In the genomic region with DNA sequence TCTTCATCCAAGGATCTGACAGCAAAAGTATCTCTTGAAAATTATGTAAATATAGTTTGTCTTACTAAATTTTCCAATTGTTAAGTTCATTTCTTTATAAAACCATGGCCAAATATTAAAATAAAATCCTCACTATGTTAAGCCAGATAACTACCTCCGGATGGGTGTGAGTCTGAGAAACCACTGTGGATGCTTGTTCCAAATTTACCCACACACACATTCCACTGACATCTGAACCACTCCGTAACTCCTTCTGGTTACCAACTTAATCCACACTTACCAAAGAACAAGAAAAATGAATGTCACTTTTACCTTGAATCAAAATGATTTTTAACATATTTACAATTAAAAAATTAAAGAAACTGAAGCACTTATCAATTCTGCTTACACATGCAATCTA, we compare ENCODE assay signal across 17 cellular contexts. TPM values are rescaled to one million over a fixed set of nuclear protein-coding genes. Genes with fewer than 3 reads are reported as not detected.
DNase-seq lines count a peak whose midpoint lies in the region; ATAC-seq and TF ChIP-seq lines count a peak whose summit lies in the region.
"Had no signal": no experiment of that assay in that cellular context is flagged by ENCODE, and none has a peak within 500 bp of the region (broad histone marks: within the 10 kb centered on the region; RNA-seq: fewer than 3 reads in every experiment).

No MANE protein-coding gene starts in this region.

- no peaks in the 10 kb centered on the region for H3K36me3 ChIP-seq in PC-3 (ENCODE audit: low read depth, low read length)

- ATAC-seq in PC-3 (no peak), GM18519 (IDR thresholded peaks at IDR 0.05; ENCODE audit: low FRiP score, unreplicated experiment) (no peak)
- ATAC-seq: stimulated activated naive CD8-positive, alpha-beta T cell treated with anti-CD3 and anti-CD28 coated beads, Interleukin-15, amount 100 ng/mL, for 72 hours had no signal

- no peak overlapping the region for H3K4me3 ChIP-seq in AG10803 (ENCODE audit: low read length)
- no peak overlapping the region for H3K4me3 ChIP-seq in PC-3 (ENCODE audit: low read length)
- peak overlapping the region; percentile 2 for H3K4me3 ChIP-seq in coronary artery
- H3K4me3 ChIP-seq in lower leg skin (ENCODE audit: low read depth, poor library complexity, severe bottlenecking) = no peak overlapping the region

- H3K36me3 Mint-ChIP-seq in nephron (ENCODE audit: low read depth) = no peaks in the 10 kb centered on the region
- no peaks in the 10 kb centered on the region for H3K36me3 Mint-ChIP-seq in Calu3 (ENCODE audit: insufficient read depth, unreplicated experiment)
- H3K36me3 Mint-ChIP-seq: activated CD4-positive, alpha-beta memory T cell treated with anti-CD3 and anti-CD28 coated beads for 36 hours had no signal

- intact Hi-C loops in PC-3 (cut with micrococcal nuclease) (no loop called here), Calu3 (cut with micrococcal nuclease; ENCODE audit: unreplicated experiment) (no loop called here), lower leg skin (cut with DNase I; ENCODE audit: low total_unique reads) (no loop called here)

- TF ChIP-seq CTCF in AG10803 (conservative IDR thresholded peaks at IDR 0.05; ENCODE audit: low read length) = no peak
- no peak for TF ChIP-seq CTCF in PC-3 (conservative IDR thresholded peaks at IDR 0.05; ENCODE audit: low read depth, low read length)
- TF ChIP-seq CTCF in coronary artery (IDR thresholded peaks at IDR 0.05) = no peak
- TF ChIP-seq CTCF in nephron (IDR thresholded peaks at IDR 0.05; ENCODE audit: unreplicated experiment in 3 of 3) = no peak
- TF ChIP-seq CTCF in Calu3 (IDR thresholded peaks at IDR 0.05; ENCODE audit: unreplicated experiment) = no peak
- no peak for TF ChIP-seq CTCF in lower leg skin (IDR thresholded peaks at IDR 0.05)

- H3K27me3 Mint-ChIP-seq in nephron (ENCODE audit: low read depth) (no peaks in the 10 kb centered on the region), Calu3 (ENCODE audit: unreplicated experiment) (no peaks in the 10 kb centered on the region)

- H3K4me1 Mint-ChIP-seq in nephron = peaks cover 83% of the 10 kb centered on the region
- H3K4me1 Mint-ChIP-seq in Calu3 (ENCODE audit: low read depth, unreplicated experiment) = peaks cover 29% of the 10 kb centered on the region

- no peaks in the 10 kb centered on the region for H3K9me3 ChIP-seq in PC-3 (ENCODE audit: low read length)

- no peak overlapping the region for H2AFZ ChIP-seq in PC-3 (ENCODE audit: low read length)

- WGBS in lower leg skin, 2 donors = 43 to 58% methylated on average over 2 of the region's 2 CpGs

- H3K4me3 Mint-ChIP-seq in nephron (peak overlapping the region in 1 of 3 experiments; percentile 49), Calu3 (ENCODE audit: low read depth, unreplicated experiment) (no peak overlapping the region)
- H3K4me3 Mint-ChIP-seq: activated CD4-positive, alpha-beta memory T cell treated with anti-CD3 and anti-CD28 coated beads for 36 hours; B cell; stimulated activated naive CD8-positive, alpha-beta T cell treated with anti-CD3 and anti-CD28 coated beads, Interleukin-15, amount 100 ng/mL, for 72 hours had no signal

- BruUV-seq in PC-3 (replicated peaks; lab: Mats Ljungman, UMichigan) (no TSS peak), Calu3 (replicated peaks; lab: Mats Ljungman, UMichigan) (no TSS peak)

- CTCF ChIA-PET in PC-3 (lab: Charles Lee) (no interaction called here), Calu3 (lab: Charles Lee) (interaction anchor here (1.1 kb wide), 1 partner anchor 55 kb away, joined by 3 read pairs; no protein-coding TSS in a partner anchor)

- H3K27me3 ChIP-seq in PC-3 (ENCODE audit: low read length) = no peaks in the 10 kb centered on the region

- H3K9me3 Mint-ChIP-seq in nephron = no peaks in the 10 kb centered on the region
- H3K9me3 Mint-ChIP-seq in Calu3 (ENCODE audit: low read depth, unreplicated experiment) = no peaks in the 10 kb centered on the region
- H3K9me3 Mint-ChIP-seq: activated CD4-positive, alpha-beta memory T cell treated with anti-CD3 and anti-CD28 coated beads for 36 hours; stimulated activated naive CD8-positive, alpha-beta T cell treated with anti-CD3 and anti-CD28 coated beads, Interleukin-15, amount 100 ng/mL, for 72 hours had no signal

- no peak overlapping the region for H3K9ac ChIP-seq in PC-3 (ENCODE audit: low read length)

- DNase-seq in AG10803 (ENCODE audit: low read depth) (peak; percentile 84), PC-3 (no peak), coronary artery (ENCODE audit: low spot score) (no peak), hypothalamus (lab: John Stamatoyannopoulos, UW) (no peak), Calu3 (no peak), lower leg skin (ENCODE audit: low spot score in 2 of 2) (no peak)
- DNase-seq: activated CD4-positive, alpha-beta memory T cell treated with anti-CD3 and anti-CD28 coated beads for 36 hours; head of caudate nucleus; KBM-7; kidney; stimulated activated CD4-positive, alpha-beta T cell treated with anti-CD3 and anti-CD28 coated beads, Interleukin-15, amount 100 ng/mL, for 24 hours; stimulated activated naive CD8-positive, alpha-beta T cell treated with anti-CD3 and anti-CD28 coated beads, Interleukin-15, amount 100 ng/mL, for 72 hours had no signal

- no peaks in the 10 kb centered on the region for H3K9me2 ChIP-seq in PC-3 (replicated peaks; ENCODE audit: low read length)

- POLR2A ChIA-PET in PC-3 (lab: Charles Lee; ENCODE audit: unreplicated experiment) = no interaction called here

- H3K27ac Mint-ChIP-seq in nephron (peak overlapping the region; percentile 62 to 84 (median 63)), Calu3 (ENCODE audit: unreplicated experiment) (no peak overlapping the region)
- H3K27ac Mint-ChIP-seq: activated CD4-positive, alpha-beta memory T cell treated with anti-CD3 and anti-CD28 coated beads for 36 hours; B cell; progenitor cell of endocrine pancreas; stimulated activated naive CD8-positive, alpha-beta T cell treated with anti-CD3 and anti-CD28 coated beads, Interleukin-15, amount 100 ng/mL, for 72 hours had no signal

- peak overlapping the region; percentile 21; the same call in 1 of the 2 replicates for H3K27ac ChIP-seq in PC-3 (ENCODE audit: low read length)
- peak overlapping the region in 1 of 2 donors; percentile 18 for H3K27ac ChIP-seq in coronary artery
- H3K27ac ChIP-seq: HL-60 had no signal

- H4K20me1 ChIP-seq in PC-3 (ENCODE audit: low read length) = no peaks in the 10 kb centered on the region

- peaks cover 94% of the 10 kb centered on the region for H3K79me2 ChIP-seq in PC-3 (ENCODE audit: low read length)

- H3K4me2 ChIP-seq in PC-3 (ENCODE audit: low read length) = no peak overlapping the region

- no peaks in the 10 kb centered on the region for H3F3A ChIP-seq in PC-3 (ENCODE audit: low read length, unreplicated experiment)

- TF ChIP-seq POLR2A in lower leg skin (IDR thresholded peaks at IDR 0.05) = no peak

- peaks cover 15% of the 10 kb centered on the region for H3K4me1 ChIP-seq in PC-3 (ENCODE audit: insufficient read depth, low read length)

RNA-seq across cellular contexts. Expression of gene CYTH3, which starts 19.7 kb away (rescaled TPM):
- total RNA-seq in PC-3 (2014; rRNA removed) (23.1 and 34.4 TPM in 2 replicates), Calu3 (2022) (47.2 and 73.4 TPM in 2 replicates), lower leg skin (100 to 1,000 TPM in 1 of 4 donors, 10 to 100 TPM in 3; 40.3 to 108 (median 44.7) TPM)
